In genomic region chr4:68297137-68297536, GRCh38 we compare ENCODE assay signal across 30 cellular contexts. TPM values are rescaled to one million over a fixed set of nuclear protein-coding genes. Genes with fewer than 3 reads are reported as not detected.
"Had no signal": no experiment of that assay in that cellular context is flagged by ENCODE, and none has a peak within 500 bp of the region (broad histone marks: within the 10 kb centered on the region; RNA-seq: fewer than 3 reads in every experiment).

No MANE protein-coding gene starts in this region.

- H3K4me1 ChIP-seq: stomach, suprapubic skin, testis, thyroid gland, tibial artery, tibial nerve, transverse colon, upper lobe of left lung, upper lobe of right lung, uterus, vagina had no signal

- H3K27me3 ChIP-seq: stomach, suprapubic skin, testis, thyroid gland, tibial artery, tibial nerve, transverse colon, upper lobe of left lung, upper lobe of right lung, uterus, vagina had no signal

- H3K4me3 ChIP-seq: stomach, suprapubic skin, testis, thoracic aorta, thyroid gland, tibial artery, tibial nerve, transverse colon, upper lobe of left lung, upper lobe of right lung, uterus, vagina had no signal

- H3K36me3 ChIP-seq: stomach, suprapubic skin, thoracic aorta, thyroid gland, tibial artery, tibial nerve, transverse colon, upper lobe of left lung, upper lobe of right lung, uterus, vagina had no signal

- ATAC-seq: stimulated activated effector memory CD8-positive, alpha-beta T cell treated with anti-CD3 and anti-CD28 coated beads, Interleukin-12 subunit alpha, Interleukin-12 subunit beta, amount 100 ng/mL, for 72 hours; stimulated activated memory B cell treated with anti-CD40 and anti-IgM and Interleukin-4, amounts not matched to agents 10 μg/mL and 1 μg/mL and 100 μg/mL, for 72 hours; stimulated activated naive B cell treated with anti-CD40 and anti-IgM and Interleukin-4, amounts not matched to agents 10 μg/mL and 1 μg/mL and 100 μg/mL, for 72 hours; stimulated activated naive CD8-positive, alpha-beta T cell treated with anti-CD3 and anti-CD28 coated beads, Interleukin-15, amount 100 ng/mL, for 72 hours; stimulated activated naive CD8-positive, alpha-beta T cell treated with anti-CD3 and anti-CD28 coated beads, Interleukin-15, Interleukin-2, amounts not matched to agents 100 U/mL and 50 U/mL, for 24 hours; upper lobe of right lung had no signal

- H3K9me3 ChIP-seq: stomach, suprapubic skin, testis, thoracic aorta, thyroid gland, tibial artery, tibial nerve, transverse colon, upper lobe of left lung, upper lobe of right lung, uterus, vagina had no signal

- H3K27ac ChIP-seq: stomach, suprapubic skin, testis, thoracic aorta, thyroid gland, tibial artery, tibial nerve, transverse colon, upper lobe of left lung, upper lobe of right lung, uterus, vagina had no signal

- DNase-seq: stimulated activated CD4-positive, alpha-beta T cell treated with anti-CD3 and anti-CD28 coated beads, Interleukin-2, amount 100 ng/mL, for 48 hours; stimulated activated CD4-positive, alpha-beta T cell treated with anti-CD3 and anti-CD28 coated beads, Interleukin-4, amount 100 ng/mL, for 1 hour; stimulated activated CD4-positive, alpha-beta T cell treated with anti-CD3 and anti-CD28 coated beads, Interleukin-4, amount 100 ng/mL, for 24 hours; stimulated activated CD4-positive, alpha-beta T cell treated with anti-CD3 and anti-CD28 coated beads, Interleukin-4, amount 100 ng/mL, for 4 hours; stimulated activated CD8-positive, alpha-beta memory T cell treated with anti-CD3 and anti-CD28 coated beads, Interleukin-4, amount 100 ng/mL, for 48 hours; stimulated activated naive B cell treated with anti-CD40 and anti-IgM and Interleukin-4, amounts not matched to agents 10 μg/mL and 1 μg/mL and 100 μg/mL, for 72 hours; stimulated activated naive CD4-positive, alpha-beta T cell; stimulated activated naive CD4-positive, alpha-beta T cell treated with Interleukin-2 at 50 U/mL for 16 hours; stimulated activated naive CD8-positive, alpha-beta T cell treated with anti-CD3 and anti-CD28 coated beads, Interleukin-15, amount 100 ng/mL, for 72 hours; stimulated activated naive CD8-positive, alpha-beta T cell treated with anti-CD3 and anti-CD28 coated beads, Interleukin-15, Interleukin-2, amounts not matched to agents 100 U/mL and 50 U/mL, for 24 hours; stomach; substantia nigra; testis; thyroid gland; tibial artery; transverse colon; trophoblast cell; upper lobe of left lung; upper lobe of right lung; uterus had no signal

RNA-seq across cellular contexts. Expression of gene TMPRSS11B, which starts 51.6 kb away (rescaled TPM):
- total RNA-seq: subcutaneous adipose tissue, suprapubic skin, temporal lobe, testis, thoracic aorta, thyroid gland, tibial nerve, transverse colon, upper lobe of left lung, upper lobe of right lung, ureter, urinary bladder had no signal
- polyA plus RNA-seq: urinary bladder had no signal
